In genomic region chr7:131108212-131108980, GRCh38 we compare ENCODE assay signal across 8 cellular contexts.
A peak's percentile ranks its signal among the peaks of the same experiment; 100 is the strongest.
DNase-seq lines count a peak whose midpoint lies in the region; ATAC-seq, FAIRE-seq and TF ChIP-seq lines count a peak whose summit lies in the region.

No MANE protein-coding gene starts in this region.

- H3K9me3 ChIP-seq in SJSA1 (replicated peaks) (0 out of 2 replicates have a peak, but pooled peaks cover 5% of the 10 kb centered on the region), muscle layer of duodenum (ENCODE audit: control insufficient read depth in 1 of 2, low read length in 2 of 2) (no peaks in the 10 kb centered on the region)
- H3K9me3 ChIP-seq in effector memory CD4-positive, alpha-beta T cell (ENCODE audit: control insufficient read depth, low read length) = no peaks in the 10 kb centered on the region

- no peak for DNase-seq in GM12892 (ENCODE audit: insufficient read length)
- no peak for DNase-seq in SJSA1 (ENCODE audit: low read depth in 1 of 2, low spot score in 2 of 2)
- peak; percentile 33 to 43 (median 36) for DNase-seq in effector memory CD4-positive, alpha-beta T cell
- no peak for DNase-seq in DMS79 (lab: John Stamatoyannopoulos, UW)

- H3K27me3 ChIP-seq in SJSA1 (replicated peaks) = no peaks in the 10 kb centered on the region
- H3K27me3 ChIP-seq in effector memory CD4-positive, alpha-beta T cell (replicated peaks; ENCODE audit: control insufficient read depth, insufficient read depth, low read length, poor library complexity, severe bottlenecking) = no peaks in the 10 kb centered on the region
- H3K27me3 ChIP-seq in muscle layer of duodenum (ENCODE audit: low read depth, low read length) = no peaks in the 10 kb centered on the region

- H3K4me3 ChIP-seq in SJSA1 = peak overlapping the region; percentile 96
- peak overlapping the region; percentile 99 for H3K4me3 ChIP-seq in effector memory CD4-positive, alpha-beta T cell (ENCODE audit: insufficient read depth, low read depth, low read length, poor library complexity, severe bottlenecking)
- peak overlapping the region; percentile 92 to 94 for H3K4me3 ChIP-seq in muscle layer of duodenum (ENCODE audit: low read depth in 1 of 2, low read length in 2 of 2)

- ATAC-seq in GM19324 (IDR thresholded peaks at IDR 0.05; ENCODE audit: low FRiP score, unreplicated experiment) (no peak), GM19463 (IDR thresholded peaks at IDR 0.05; ENCODE audit: unreplicated experiment) (no peak)

- H3K36me3 ChIP-seq in SJSA1 = peaks cover 7% of the 10 kb centered on the region
- H3K36me3 ChIP-seq in effector memory CD4-positive, alpha-beta T cell (ENCODE audit: control insufficient read depth, insufficient read depth, low read length) = peaks cover 8% of the 10 kb centered on the region
- H3K36me3 ChIP-seq in muscle layer of duodenum (ENCODE audit: control insufficient read depth in 1 of 2, insufficient read depth in 2 of 2, low read length in 2 of 2) = peaks cover 0 to 31% of the 10 kb centered on the region in 2 donors

- H3K4me1 ChIP-seq in SJSA1 (replicated peaks) (peaks cover 50% of the 10 kb centered on the region), muscle layer of duodenum (ENCODE audit: control insufficient read depth in 1 of 2, insufficient read depth in 2 of 2, low read length in 2 of 2) (peaks cover 0 to 24% of the 10 kb centered on the region in 2 donors)
- peaks cover 28% of the 10 kb centered on the region for H3K4me1 ChIP-seq in effector memory CD4-positive, alpha-beta T cell (ENCODE audit: control insufficient read depth, insufficient read depth, low read length, poor library complexity, severe bottlenecking)

- H3K27ac ChIP-seq in 22Rv1 = peak overlapping the region; percentile 85
- peak overlapping the region; percentile 53 for H3K27ac ChIP-seq in SJSA1
- H3K27ac ChIP-seq in effector memory CD4-positive, alpha-beta T cell (ENCODE audit: insufficient read depth, low read length, poor library complexity, severe bottlenecking) = peak overlapping the region; percentile 97
- peak overlapping the region; percentile 97 for H3K27ac ChIP-seq in muscle layer of duodenum (ENCODE audit: low read length)

- no peak for TF ChIP-seq CTCF in 22Rv1 (IDR thresholded peaks at IDR 0.05)

- no peak for FAIRE-seq in GM12892 (lab: Jason Lieb, UNC)

- TF ChIP-seq POLR2A in GM12892 (IDR thresholded peaks at IDR 0.05; ENCODE audit: low read depth, low read length) = peak; percentile 34; the same call in 1 of the 2 replicates

Comparison
In these comparisons a context has a peak if more than half of its experiments do, and no peak if none do; other contexts are left out.
1. DNase-seq: peak in effector memory CD4-positive, alpha-beta T cell (3 of 3); none in GM12892 (single experiment), SJSA1 (0 of 2) and DMS79 (single experiment).
2. Peak in every context shown above with its lines, with median percentiles within 50 percentile points of each other: H3K27ac ChIP-seq and H3K4me3 ChIP-seq.